In genomic region chrX:4382273-4382672, GRCh38 we compare ENCODE assay signal across 25 cellular contexts.
"Had no signal": no experiment of that assay in that cellular context is flagged by ENCODE, and none has a peak within 500 bp of the region (broad histone marks: within the 10 kb centered on the region; RNA-seq: fewer than 3 reads in every experiment).

No MANE protein-coding gene starts in this region.

- ATAC-seq: activated naive CD4-positive, alpha-beta T cell treated with anti-CD3 and anti-CD28 coated beads, Interleukin-2, amount 50 U/mL, for 72 hours; activated T-cell treated with anti-CD3 and anti-CD28 coated beads, Interleukin-2, amount 50 U/mL, for 72 hours; stimulated activated memory B cell treated with anti-CD40 and anti-IgM and Interleukin-4, amounts not matched to agents 10 μg/mL and 1 μg/mL and 100 μg/mL, for 72 hours; stimulated activated naive CD8-positive, alpha-beta T cell treated with anti-CD3 and anti-CD28 coated beads, Interleukin-15, amount 100 ng/mL, for 72 hours had no signal

- H3K27me3 ChIP-seq: breast epithelium, esophagus squamous epithelium, neutrophil, sigmoid colon, thyroid gland had no signal

- H3K4me1 ChIP-seq: breast epithelium, esophagus squamous epithelium, left ventricle myocardium inferior, prostate gland, sigmoid colon, thyroid gland had no signal

- H3K36me3 ChIP-seq: breast epithelium, esophagus squamous epithelium, left ventricle myocardium inferior, neutrophil, prostate gland, sigmoid colon, thyroid gland had no signal

- H3K27ac ChIP-seq: breast epithelium, epithelial cell of prostate, esophagus squamous epithelium, left ventricle myocardium inferior, neutrophil, prostate gland, sigmoid colon, thyroid gland had no signal

- H3K9me3 ChIP-seq: neutrophil, prostate gland, sigmoid colon, thyroid gland had no signal

- DNase-seq: activated CD4-positive, alpha-beta T cell treated with anti-CD3 and anti-CD28 coated beads for 4 hours; activated CD4-positive, alpha-beta T cell treated with anti-CD3 and anti-CD28 coated beads, Interleukin-2, amount 50 U/mL, for 4 hours; activated naive CD4-positive, alpha-beta T cell; activated T-cell treated with anti-CD3 and anti-CD28 coated beads for 4 hours; activated T-cell treated with anti-CD3 and anti-CD28 coated beads, Interleukin-2, amount 50 U/mL, for 72 hours; central memory CD4-positive, alpha-beta T cell; esophagus squamous epithelium; foreskin melanocyte; islet precursor cell; left ventricle myocardium inferior; mesendoderm; sigmoid colon; small intestine; stimulated activated CD4-positive, alpha-beta T cell treated with anti-CD3 and anti-CD28 coated beads, Interleukin-4, amount 100 ng/mL, for 4 hours; stimulated activated CD8-positive, alpha-beta memory T cell treated with anti-CD3 and anti-CD28 coated beads, Interleukin-4, amount 100 ng/mL, for 48 hours; stimulated activated naive CD8-positive, alpha-beta T cell treated with anti-CD3 and anti-CD28 coated beads, Interleukin-15, amount 100 ng/mL, for 72 hours; T-helper 1 cell; thyroid gland had no signal

- H3K4me3 ChIP-seq: breast epithelium, esophagus squamous epithelium, left ventricle myocardium inferior, lung, prostate gland, sigmoid colon, thyroid gland had no signal
